Comparison of ENCODE assay signal across 1 cellular context in genomic region chr12:83172441-83172840, GRCh38.
TF ChIP-seq lines count a peak whose summit lies in the region.

No MANE protein-coding gene starts in this region.

TF ChIP-seq in K562, 482 proteins besides CTCF, POLR2A, EP300 and RAD21 (continued from another document):
- TF ChIP-seq STAT6 (CRISPR knock-in tag; IDR thresholded peaks at IDR 0.05) (no peak), PRMT5 (CRISPR knock-in tag; IDR thresholded peaks at IDR 0.05) (no peak), NFRKB (IDR thresholded peaks at IDR 0.05; ENCODE audit: low read depth) (no peak), HSF4 (CRISPR knock-in tag; IDR thresholded peaks at IDR 0.05; ENCODE audit: borderline replicate concordance) (no peak), NR0B1 (IDR thresholded peaks at IDR 0.05; ENCODE audit: partially characterized antibody) (no peak), SETDB1 (IDR thresholded peaks at IDR 0.05; ENCODE audit: low read length) (no peak), SMAD4 (CRISPR knock-in tag; conservative IDR thresholded peaks at IDR 0.05) (0 out of 2 replicates have a peak, but pooled peaks have one; percentile 12), NR2C2 (CRISPR knock-in tag; IDR thresholded peaks at IDR 0.05) (no peak), NR2C2 (tag; IDR thresholded peaks at IDR 0.05) (no peak), RNF219 (CRISPR knock-in tag; IDR thresholded peaks at IDR 0.05) (no peak), PHB2 (IDR thresholded peaks at IDR 0.05; ENCODE audit: low read depth) (no peak), NCOR1 (IDR thresholded peaks at IDR 0.05) (peak; percentile 28; the same call in 1 of the 2 replicates), C11orf30 (IDR thresholded peaks at IDR 0.05; ENCODE audit: low read depth) (peak; percentile 31; the same call in 1 of the 2 replicates), SMAD2 (IDR thresholded peaks at IDR 0.05; ENCODE audit: low read depth, low read length) (no peak), MGA (IDR thresholded peaks at IDR 0.05) (no peak), ETS2 (tag; IDR thresholded peaks at IDR 0.05; ENCODE audit: borderline replicate concordance, poor library complexity, severe bottlenecking) (no peak), EGR1 (conservative IDR thresholded peaks at IDR 0.05) (no peak), NFATC3 (IDR thresholded peaks at IDR 0.05) (no peak), RHOXF2B (CRISPR knock-in tag; conservative IDR thresholded peaks at IDR 0.05) (no peak)
